In the genomic region with DNA sequence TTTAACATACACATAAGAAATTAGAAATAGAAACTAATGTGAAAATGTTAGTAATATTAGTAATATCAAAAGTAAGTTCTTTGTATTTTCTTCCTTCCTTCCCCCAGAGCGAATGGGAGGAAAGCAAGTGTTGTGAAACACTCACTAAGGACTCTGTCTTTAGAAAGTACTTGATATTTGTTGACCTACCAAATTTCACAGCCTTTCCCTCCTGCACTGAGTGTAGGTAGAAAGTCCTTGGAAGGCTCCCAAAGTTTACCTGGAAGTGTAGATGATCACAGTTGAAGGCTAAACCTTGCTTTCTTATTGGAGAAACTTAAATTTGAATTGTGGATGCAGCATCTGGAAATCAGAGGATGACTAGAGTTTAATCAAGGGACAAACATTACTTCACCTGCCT, we compare ENCODE assay signal across 27 cellular contexts.
"Had no signal": no experiment of that assay in that cellular context is flagged by ENCODE, and none has a peak within 500 bp of the region (broad histone marks: within the 10 kb centered on the region; RNA-seq: fewer than 3 reads in every experiment).

No MANE protein-coding gene starts in this region.

- H2AFZ ChIP-seq: parathyroid adenoma had no signal

- H3K9me3 ChIP-seq: neutrophil, ovary, psoas muscle, right lobe of liver, sigmoid colon, stomach, thoracic aorta, thyroid gland, tibial nerve, upper lobe of left lung, uterus had no signal

- H3K79me2 ChIP-seq: parathyroid adenoma had no signal

- H3K4me3 ChIP-seq: ovary, psoas muscle, right lobe of liver, sigmoid colon, stomach, thoracic aorta, thyroid gland, tibial nerve, upper lobe of left lung, uterus had no signal

- DNase-seq: naive thymus-derived CD8-positive, alpha-beta T cell; nephron progenitor cell; nucleus accumbens; ovary; posterior cingulate gyrus; psoas muscle; right cardiac atrium; right lobe of liver; sigmoid colon; small intestine; stimulated activated CD4-positive, alpha-beta T cell treated with anti-CD3 and anti-CD28 coated beads, Interleukin-15, amount 100 ng/mL, for 24 hours; stimulated activated CD4-positive, alpha-beta T cell treated with anti-CD3 and anti-CD28 coated beads, Interleukin-2, amount 100 ng/mL, for 24 hours; stimulated activated CD4-positive, alpha-beta T cell treated with anti-CD3 and anti-CD28 coated beads, Interleukin-2, amount 100 ng/mL, for 48 hours; stimulated activated CD4-positive, alpha-beta T cell treated with anti-CD3 and anti-CD28 coated beads, Interleukin-4, amount 100 ng/mL, for 24 hours; stimulated activated naive B cell treated with anti-CD40 and anti-IgM and Interleukin-4, amounts not matched to agents 10 μg/mL and 1 μg/mL and 100 μg/mL, for 72 hours; stimulated activated naive CD4-positive, alpha-beta T cell treated with Interleukin-2 at 50 U/mL for 16 hours; stomach; thyroid gland; trophoblast cell; uterus had no signal

- ATAC-seq: naive thymus-derived CD8-positive, alpha-beta T cell; natural killer cell treated with Interleukin-12 subunit alpha and Interleukin-12 subunit beta and Interleukin-15 and Interleukin-18, amount 100 ng/mL, for 72 hours; psoas muscle; right cardiac atrium; right lobe of liver; stimulated activated effector memory CD8-positive, alpha-beta T cell treated with anti-CD3 and anti-CD28 coated beads, Interleukin-12 subunit alpha, Interleukin-12 subunit beta, amount 100 ng/mL, for 72 hours; stimulated activated naive B cell treated with anti-CD40 and anti-IgM and Interleukin-4, amounts not matched to agents 10 μg/mL and 1 μg/mL and 100 μg/mL, for 72 hours had no signal

- H3K9ac ChIP-seq: parathyroid adenoma had no signal

- H3K27ac ChIP-seq: neutrophil, ovary, parathyroid adenoma, psoas muscle, right lobe of liver, sigmoid colon, stomach, thoracic aorta, thyroid gland, tibial nerve, upper lobe of left lung, uterus had no signal

- H3K27me3 ChIP-seq: neutrophil, ovary, right lobe of liver, sigmoid colon, stomach, thyroid gland, tibial nerve, upper lobe of left lung, uterus had no signal

- H3K36me3 ChIP-seq: neutrophil, ovary, right lobe of liver, sigmoid colon, stomach, thoracic aorta, thyroid gland, tibial nerve, upper lobe of left lung, uterus had no signal

- H3K4me1 ChIP-seq: parathyroid adenoma, psoas muscle, right lobe of liver, sigmoid colon, stomach, thyroid gland, tibial nerve, upper lobe of left lung, uterus had no signal
